20 cellular contexts compared by ENCODE assay signal in genomic region chr5:25713259-25713658, GRCh38.
A peak's percentile ranks its signal among the peaks of the same experiment; 100 is the strongest.
DNase-seq lines count a peak whose midpoint lies in the region; ATAC-seq and TF ChIP-seq lines count a peak whose summit lies in the region.
"Had no signal": no experiment of that assay in that cellular context is flagged by ENCODE, and none has a peak within 500 bp of the region (broad histone marks: within the 10 kb centered on the region; RNA-seq: fewer than 3 reads in every experiment).

No MANE protein-coding gene starts in this region.

- no peak overlapping the region for H3K27ac ChIP-seq in DND-41 (ENCODE audit: low read length)
- H3K27ac ChIP-seq: sigmoid colon, SK-N-MC had no signal

- H3K27me3 ChIP-seq in DND-41 (ENCODE audit: insufficient read depth, low read length, poor library complexity): no peaks in the 10 kb centered on the region
- H3K27me3 ChIP-seq: sigmoid colon had no signal

- DNase-seq in DND-41 (peak; percentile 10), H4 (ENCODE audit: low spot score) (peak; percentile 44), NCI-H146 treated with DMSO at 0.1 percent for 48 hours (lab: John Stamatoyannopoulos, UW; ENCODE audit: unreplicated experiment) (peak; percentile 13), endothelial cell (ENCODE audit: low spot score) (peak; percentile 9), NCI-H526 (lab: John Stamatoyannopoulos, UW) (no peak)
- DNase-seq: activated CD4-positive, alpha-beta T cell treated with anti-CD3 and anti-CD28 coated beads, Interleukin-2, amount 10 ng/mL, durations not matched to agents 24 days and 14 days; CD4-positive, alpha-beta memory T cell; effector CD4-positive, alpha-beta T cell; foreskin fibroblast; HCEC 1CT; IMR-90; kidney glomerular epithelial cell; naive B cell; NCI-H510A treated with DMSO at 0.1 percent for 48 hours; sigmoid colon had no signal

- no peak overlapping the region for H2AFZ ChIP-seq in DND-41 (ENCODE audit: low read depth, low read length)

- TF ChIP-seq CTCF in DND-41 (IDR thresholded peaks at IDR 0.05; ENCODE audit: borderline replicate concordance, extremely low read depth, low read length, poor library complexity, severe bottlenecking): no peak
- TF ChIP-seq CTCF in endothelial cell (IDR thresholded peaks at IDR 0.05; ENCODE audit: unreplicated experiment): no peak

- H3K9ac ChIP-seq in DND-41 (ENCODE audit: low read depth, low read length): no peak overlapping the region

- no peaks in the 10 kb centered on the region for H3K27me3 Mint-ChIP-seq in endothelial cell (ENCODE audit: unreplicated experiment)
- H3K27me3 Mint-ChIP-seq: activated CD4-positive, alpha-beta T cell treated with anti-CD3 and anti-CD28 coated beads, Interleukin-2, amount 10 ng/mL, durations not matched to agents 24 days and 14 days; activated T-helper 17 cell treated with anti-CD3 and anti-CD28 coated beads, Interleukin-2, amount 50 U/mL, for 72 hours; CD4-positive, alpha-beta memory T cell; naive B cell had no signal

- no peaks in the 10 kb centered on the region for H3K79me2 ChIP-seq in DND-41 (ENCODE audit: insufficient read depth, low read length)

- no peak overlapping the region for H3K4me3 ChIP-seq in DND-41 (ENCODE audit: low read depth in 1 of 2, low read length in 2 of 2)
- H3K4me3 ChIP-seq: sigmoid colon, SK-N-MC had no signal

- H3K27ac Mint-ChIP-seq in endothelial cell (ENCODE audit: unreplicated experiment): no peak overlapping the region
- H3K27ac Mint-ChIP-seq: activated CD4-positive, alpha-beta T cell treated with anti-CD3 and anti-CD28 coated beads, Interleukin-2, amount 10 ng/mL, durations not matched to agents 24 days and 14 days; activated T-helper 17 cell treated with anti-CD3 and anti-CD28 coated beads, Interleukin-2, amount 50 U/mL, for 72 hours; CD4-positive, alpha-beta memory T cell; naive B cell had no signal

- peak; percentile 74 for ATAC-seq in DND-41 (ENCODE audit: insufficient read depth, low read depth)
- no peak for ATAC-seq in GM18907 (IDR thresholded peaks at IDR 0.05; ENCODE audit: unreplicated experiment)
- no peak for ATAC-seq in HG03045 (IDR thresholded peaks at IDR 0.05; ENCODE audit: unreplicated experiment)
- ATAC-seq in SK-N-SH treated with all-trans-retinoic acid at 6 μM for 48 hours: no peak
- ATAC-seq: activated T-helper 17 cell treated with anti-CD3 and anti-CD28 coated beads, Interleukin-2, amount 50 U/mL, for 72 hours had no signal

- no peaks in the 10 kb centered on the region for H3K36me3 ChIP-seq in DND-41 (ENCODE audit: insufficient read depth, low read length)
- H3K36me3 ChIP-seq: sigmoid colon had no signal

- no peak overlapping the region for H3K4me3 Mint-ChIP-seq in endothelial cell (ENCODE audit: unreplicated experiment)
- H3K4me3 Mint-ChIP-seq: activated CD4-positive, alpha-beta T cell treated with anti-CD3 and anti-CD28 coated beads, Interleukin-2, amount 10 ng/mL, durations not matched to agents 24 days and 14 days; activated T-helper 17 cell treated with anti-CD3 and anti-CD28 coated beads, Interleukin-2, amount 50 U/mL, for 72 hours; CD4-positive, alpha-beta memory T cell; naive B cell had no signal

- no peaks in the 10 kb centered on the region for H3K36me3 Mint-ChIP-seq in endothelial cell (ENCODE audit: low read depth, unreplicated experiment)
- H3K36me3 Mint-ChIP-seq: CD4-positive, alpha-beta memory T cell; naive B cell had no signal

- H4K20me1 ChIP-seq in DND-41 (ENCODE audit: insufficient read depth, low read length): no peaks in the 10 kb centered on the region

- H3K4me1 ChIP-seq in DND-41 (ENCODE audit: insufficient read depth, low read length): no peaks in the 10 kb centered on the region
- H3K4me1 ChIP-seq: sigmoid colon had no signal

- H3K9me3 Mint-ChIP-seq in endothelial cell (ENCODE audit: unreplicated experiment): no peaks in the 10 kb centered on the region
- H3K9me3 Mint-ChIP-seq: activated T-helper 17 cell treated with anti-CD3 and anti-CD28 coated beads, Interleukin-2, amount 50 U/mL, for 72 hours had no signal

- peaks cover 6% of the 10 kb centered on the region for H3K4me1 Mint-ChIP-seq in endothelial cell (ENCODE audit: unreplicated experiment)
- H3K4me1 Mint-ChIP-seq: activated CD4-positive, alpha-beta T cell treated with anti-CD3 and anti-CD28 coated beads, Interleukin-2, amount 10 ng/mL, durations not matched to agents 24 days and 14 days; activated T-helper 17 cell treated with anti-CD3 and anti-CD28 coated beads, Interleukin-2, amount 50 U/mL, for 72 hours; CD4-positive, alpha-beta memory T cell; naive B cell had no signal

- no peak overlapping the region for H3K4me2 ChIP-seq in DND-41 (ENCODE audit: insufficient read depth, low read length)

- H3K9me3 ChIP-seq in DND-41 (ENCODE audit: insufficient read depth, low read length, severe bottlenecking): no peaks in the 10 kb centered on the region
- H3K9me3 ChIP-seq: sigmoid colon had no signal

TF ChIP-seq in SK-N-SH treated with all-trans-retinoic acid at 6 μM for 48 hours, 23 proteins besides CTCF, POLR2A, EP300 and RAD21:
- TF ChIP-seq ISL1 (CRISPR knock-in tag; IDR thresholded peaks at IDR 0.05) (no peak), ARNTL (CRISPR knock-in tag; IDR thresholded peaks at IDR 0.05; ENCODE audit: borderline replicate concordance, low read depth) (no peak), ZFP3 (CRISPR knock-in tag; IDR thresholded peaks at IDR 0.05) (no peak), TCF4 (CRISPR knock-in tag; IDR thresholded peaks at IDR 0.05; ENCODE audit: borderline replicate concordance) (no peak), PPARA (CRISPR knock-in tag; IDR thresholded peaks at IDR 0.05; ENCODE audit: borderline replicate concordance) (no peak), RARB (CRISPR knock-in tag; IDR thresholded peaks at IDR 0.05) (no peak), ZFP30 (CRISPR knock-in tag; IDR thresholded peaks at IDR 0.05) (no peak), TOX (CRISPR knock-in tag; IDR thresholded peaks at IDR 0.05; ENCODE audit: borderline replicate concordance) (no peak), CSDC2 (CRISPR knock-in tag; IDR thresholded peaks at IDR 0.05) (no peak)
TF ChIP-seq in SK-N-SH treated with all-trans-retinoic acid at 6 μM for 48 hours: peak in this region for 0.

Comparison
In these comparisons a context has a peak if more than half of its experiments do, and no peak if none do; other contexts are left out.
1. DNase-seq: peak in DND-41 (single experiment), H4 (single experiment), NCI-H146 treated with DMSO at 0.1 percent for 48 hours (single experiment) and endothelial cell (single experiment); none in NCI-H526 (0 of 2).